ENCODE assay signal across 1 cellular context in the genomic region with DNA sequence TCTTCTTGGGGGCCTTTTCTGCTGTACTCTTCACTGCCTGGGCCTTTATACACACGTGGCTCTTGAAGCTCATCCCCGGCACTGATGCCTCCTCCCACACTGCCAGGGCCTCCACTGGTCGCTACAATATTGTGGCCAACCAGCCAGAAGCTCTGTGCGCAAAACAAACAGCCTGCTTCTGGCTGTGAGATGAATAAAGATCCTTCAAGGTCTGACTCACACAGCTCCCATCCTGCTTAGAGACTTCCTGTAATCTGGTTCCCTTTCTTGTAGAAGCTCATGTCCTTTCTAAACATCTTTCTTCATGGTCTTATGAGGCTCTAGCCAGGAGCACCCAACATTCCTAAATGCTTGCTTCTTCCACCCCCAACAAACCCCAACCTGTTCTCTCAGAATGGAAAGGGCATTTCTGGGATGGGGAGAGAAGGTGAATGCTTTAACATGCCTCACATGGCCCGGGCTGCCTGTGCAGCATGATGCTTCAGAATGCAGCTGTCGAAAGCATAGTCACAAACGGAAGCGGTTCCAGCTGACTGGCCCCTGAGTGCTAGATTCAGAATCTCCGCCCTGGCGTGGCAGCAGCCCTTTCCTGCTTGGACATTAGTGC.
TF ChIP-seq lines count a peak whose summit lies in the region.

No MANE protein-coding gene starts in this region.

TF ChIP-seq in GM12878, 131 proteins besides CTCF, POLR2A, EP300 and RAD21 (continued from another document and continues in another):
- TF ChIP-seq, protein P1, sequence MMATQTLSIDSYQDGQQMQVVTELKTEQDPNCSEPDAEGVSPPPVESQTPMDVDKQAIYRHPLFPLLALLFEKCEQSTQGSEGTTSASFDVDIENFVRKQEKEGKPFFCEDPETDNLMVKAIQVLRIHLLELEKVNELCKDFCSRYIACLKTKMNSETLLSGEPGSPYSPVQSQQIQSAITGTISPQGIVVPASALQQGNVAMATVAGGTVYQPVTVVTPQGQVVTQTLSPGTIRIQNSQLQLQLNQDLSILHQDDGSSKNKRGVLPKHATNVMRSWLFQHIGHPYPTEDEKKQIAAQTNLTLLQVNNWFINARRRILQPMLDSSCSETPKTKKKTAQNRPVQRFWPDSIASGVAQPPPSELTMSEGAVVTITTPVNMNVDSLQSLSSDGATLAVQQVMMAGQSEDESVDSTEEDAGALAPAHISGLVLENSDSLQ (IDR thresholded peaks at IDR 0.05) = peak; percentile 53; the same call in 1 of the 2 replicates
- TF ChIP-seq, protein P2, sequence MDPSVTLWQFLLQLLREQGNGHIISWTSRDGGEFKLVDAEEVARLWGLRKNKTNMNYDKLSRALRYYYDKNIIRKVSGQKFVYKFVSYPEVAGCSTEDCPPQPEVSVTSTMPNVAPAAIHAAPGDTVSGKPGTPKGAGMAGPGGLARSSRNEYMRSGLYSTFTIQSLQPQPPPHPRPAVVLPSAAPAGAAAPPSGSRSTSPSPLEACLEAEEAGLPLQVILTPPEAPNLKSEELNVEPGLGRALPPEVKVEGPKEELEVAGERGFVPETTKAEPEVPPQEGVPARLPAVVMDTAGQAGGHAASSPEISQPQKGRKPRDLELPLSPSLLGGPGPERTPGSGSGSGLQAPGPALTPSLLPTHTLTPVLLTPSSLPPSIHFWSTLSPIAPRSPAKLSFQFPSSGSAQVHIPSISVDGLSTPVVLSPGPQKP (IDR thresholded peaks at IDR 0.05; ENCODE audit: low read depth, low read length) = no peak
- TF ChIP-seq HDGF (IDR thresholded peaks at IDR 0.05) (peak; percentile 88), CBFB (IDR thresholded peaks at IDR 0.05; ENCODE audit: low read depth) (peak; percentile 71), ZNF622 (IDR thresholded peaks at IDR 0.05) (no peak), MYC (IDR thresholded peaks at IDR 0.05; ENCODE audit: insufficient read depth, insufficient read length, insufficient replicate concordance, low read length, severe bottlenecking) (peak; percentile 65), LARP7 (IDR thresholded peaks at IDR 0.05) (0 out of 2 replicates have a peak, but pooled peaks have one; percentile 27), PAX5 (IDR thresholded peaks at IDR 0.05; ENCODE audit: borderline replicate concordance, low read depth, low read length) (peak; percentile 99), SPI1 (IDR thresholded peaks at IDR 0.05; ENCODE audit: borderline replicate concordance, insufficient read depth, low read depth, low read length) (peak; percentile 50; the same call in 1 of the 2 replicates), DPF2 (IDR thresholded peaks at IDR 0.05) (0 out of 2 replicates have a peak, but pooled peaks have one; percentile 61), NRF1 (conservative IDR thresholded peaks at IDR 0.05; ENCODE audit: low read depth, low read length) (no peak), MXI1 (IDR thresholded peaks at IDR 0.05; ENCODE audit: low read depth, low read length) (peak; percentile 65), EZH2 (IDR thresholded peaks at IDR 0.05; ENCODE audit: borderline replicate concordance, control insufficient read depth, low read depth, low read length) (no peak), TAF1 (IDR thresholded peaks at IDR 0.05; ENCODE audit: borderline replicate concordance, low read depth, low read length) (peak; percentile 82; the same call in 1 of the 2 replicates), NR2C1 (IDR thresholded peaks at IDR 0.05) (no peak), GABPA (IDR thresholded peaks at IDR 0.05; ENCODE audit: low read depth) (0 out of 2 replicates have a peak, but pooled peaks have one; percentile 61), ZNF274 (IDR thresholded peaks at IDR 0.05; ENCODE audit: insufficient read depth, insufficient read length) (no peak), BMI1 (IDR thresholded peaks at IDR 0.05; ENCODE audit: borderline replicate concordance) (0 out of 2 replicates have a peak, but pooled peaks have one; percentile 33), RFX5 (IDR thresholded peaks at IDR 0.05; ENCODE audit: low read depth, low read length) (no peak), TCF12 (IDR thresholded peaks at IDR 0.05; ENCODE audit: low read depth, low read length) (peak; percentile 93), TCF3 (IDR thresholded peaks at IDR 0.05; ENCODE audit: borderline replicate concordance, insufficient read depth, low read depth, low read length) (peak; percentile 86), SMARCA5 (IDR thresholded peaks at IDR 0.05) (no peak), FOXM1 (IDR thresholded peaks at IDR 0.05; ENCODE audit: low read depth, low read length) (peak; percentile 46; the same call in 1 of the 2 replicates), CREB1 (IDR thresholded peaks at IDR 0.05; ENCODE audit: low read depth) (peak; percentile 52; the same call in 1 of the 2 replicates), CREM (IDR thresholded peaks at IDR 0.05; ENCODE audit: low read depth) (peak; percentile 69), YBX1 (IDR thresholded peaks at IDR 0.05) (no peak), RCOR1 (conservative IDR thresholded peaks at IDR 0.05; ENCODE audit: low read depth, low read length) (peak; percentile 61; the same call in 1 of the 2 replicates), MTA3 (IDR thresholded peaks at IDR 0.05; ENCODE audit: borderline replicate concordance, low read length) (peak; percentile 75), HDAC6 (IDR thresholded peaks at IDR 0.05; ENCODE audit: unreplicated experiment) (no peak), KAT2A (conservative IDR thresholded peaks at IDR 0.05; ENCODE audit: control insufficient read depth, low read depth, low read length) (no peak), POU2F2 (IDR thresholded peaks at IDR 0.05; ENCODE audit: borderline replicate concordance, low read depth, low read length) (peak; percentile 54; the same call in 1 of the 3 replicates), SIN3A (IDR thresholded peaks at IDR 0.05; ENCODE audit: low read depth, low read length) (no peak), NFIC (IDR thresholded peaks at IDR 0.05; ENCODE audit: low read depth, low read length) (peak; percentile 80; the same call in 1 of the 2 replicates), KLF5 (IDR thresholded peaks at IDR 0.05; ENCODE audit: partially characterized antibody) (no peak), TCF7 (IDR thresholded peaks at IDR 0.05; ENCODE audit: borderline replicate concordance) (no peak)
- TF ChIP-seq, protein P3, sequence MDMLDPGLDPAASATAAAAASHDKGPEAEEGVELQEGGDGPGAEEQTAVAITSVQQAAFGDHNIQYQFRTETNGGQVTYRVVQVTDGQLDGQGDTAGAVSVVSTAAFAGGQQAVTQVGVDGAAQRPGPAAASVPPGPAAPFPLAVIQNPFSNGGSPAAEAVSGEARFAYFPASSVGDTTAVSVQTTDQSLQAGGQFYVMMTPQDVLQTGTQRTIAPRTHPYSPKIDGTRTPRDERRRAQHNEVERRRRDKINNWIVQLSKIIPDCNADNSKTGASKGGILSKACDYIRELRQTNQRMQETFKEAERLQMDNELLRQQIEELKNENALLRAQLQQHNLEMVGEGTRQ (IDR thresholded peaks at IDR 0.05; ENCODE audit: borderline replicate concordance, low read depth, low read length) = no peak; the same call in 1 of the 2 replicates
- TF ChIP-seq, protein P4, sequence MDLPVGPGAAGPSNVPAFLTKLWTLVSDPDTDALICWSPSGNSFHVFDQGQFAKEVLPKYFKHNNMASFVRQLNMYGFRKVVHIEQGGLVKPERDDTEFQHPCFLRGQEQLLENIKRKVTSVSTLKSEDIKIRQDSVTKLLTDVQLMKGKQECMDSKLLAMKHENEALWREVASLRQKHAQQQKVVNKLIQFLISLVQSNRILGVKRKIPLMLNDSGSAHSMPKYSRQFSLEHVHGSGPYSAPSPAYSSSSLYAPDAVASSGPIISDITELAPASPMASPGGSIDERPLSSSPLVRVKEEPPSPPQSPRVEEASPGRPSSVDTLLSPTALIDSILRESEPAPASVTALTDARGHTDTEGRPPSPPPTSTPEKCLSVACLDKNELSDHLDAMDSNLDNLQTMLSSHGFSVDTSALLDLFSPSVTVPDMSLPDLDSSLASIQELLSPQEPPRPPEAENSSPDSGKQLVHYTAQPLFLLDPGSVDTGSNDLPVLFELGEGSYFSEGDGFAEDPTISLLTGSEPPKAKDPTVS (IDR thresholded peaks at IDR 0.05; ENCODE audit: low read depth, low read length) = no peak
- TF ChIP-seq, protein P5, sequence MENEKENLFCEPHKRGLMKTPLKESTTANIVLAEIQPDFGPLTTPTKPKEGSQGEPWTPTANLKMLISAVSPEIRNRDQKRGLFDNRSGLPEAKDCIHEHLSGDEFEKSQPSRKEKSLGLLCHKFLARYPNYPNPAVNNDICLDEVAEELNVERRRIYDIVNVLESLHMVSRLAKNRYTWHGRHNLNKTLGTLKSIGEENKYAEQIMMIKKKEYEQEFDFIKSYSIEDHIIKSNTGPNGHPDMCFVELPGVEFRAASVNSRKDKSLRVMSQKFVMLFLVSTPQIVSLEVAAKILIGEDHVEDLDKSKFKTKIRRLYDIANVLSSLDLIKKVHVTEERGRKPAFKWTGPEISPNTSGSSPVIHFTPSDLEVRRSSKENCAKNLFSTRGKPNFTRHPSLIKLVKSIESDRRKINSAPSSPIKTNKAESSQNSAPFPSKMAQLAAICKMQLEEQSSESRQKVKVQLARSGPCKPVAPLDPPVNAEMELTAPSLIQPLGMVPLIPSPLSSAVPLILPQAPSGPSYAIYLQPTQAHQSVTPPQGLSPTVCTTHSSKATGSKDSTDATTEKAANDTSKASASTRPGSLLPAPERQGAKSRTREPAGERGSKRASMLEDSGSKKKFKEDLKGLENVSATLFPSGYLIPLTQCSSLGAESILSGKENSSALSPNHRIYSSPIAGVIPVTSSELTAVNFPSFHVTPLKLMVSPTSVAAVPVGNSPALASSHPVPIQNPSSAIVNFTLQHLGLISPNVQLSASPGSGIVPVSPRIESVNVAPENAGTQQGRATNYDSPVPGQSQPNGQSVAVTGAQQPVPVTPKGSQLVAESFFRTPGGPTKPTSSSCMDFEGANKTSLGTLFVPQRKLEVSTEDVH (IDR thresholded peaks at IDR 0.05; ENCODE audit: low read depth, partially characterized antibody) = no peak
- TF ChIP-seq, protein P6, sequence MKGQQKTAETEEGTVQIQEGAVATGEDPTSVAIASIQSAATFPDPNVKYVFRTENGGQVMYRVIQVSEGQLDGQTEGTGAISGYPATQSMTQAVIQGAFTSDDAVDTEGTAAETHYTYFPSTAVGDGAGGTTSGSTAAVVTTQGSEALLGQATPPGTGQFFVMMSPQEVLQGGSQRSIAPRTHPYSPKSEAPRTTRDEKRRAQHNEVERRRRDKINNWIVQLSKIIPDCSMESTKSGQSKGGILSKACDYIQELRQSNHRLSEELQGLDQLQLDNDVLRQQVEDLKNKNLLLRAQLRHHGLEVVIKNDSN (IDR thresholded peaks at IDR 0.05; ENCODE audit: borderline replicate concordance, extremely low read length, insufficient read depth, low read depth, low read length) = no peak
- TF ChIP-seq, protein P7, sequence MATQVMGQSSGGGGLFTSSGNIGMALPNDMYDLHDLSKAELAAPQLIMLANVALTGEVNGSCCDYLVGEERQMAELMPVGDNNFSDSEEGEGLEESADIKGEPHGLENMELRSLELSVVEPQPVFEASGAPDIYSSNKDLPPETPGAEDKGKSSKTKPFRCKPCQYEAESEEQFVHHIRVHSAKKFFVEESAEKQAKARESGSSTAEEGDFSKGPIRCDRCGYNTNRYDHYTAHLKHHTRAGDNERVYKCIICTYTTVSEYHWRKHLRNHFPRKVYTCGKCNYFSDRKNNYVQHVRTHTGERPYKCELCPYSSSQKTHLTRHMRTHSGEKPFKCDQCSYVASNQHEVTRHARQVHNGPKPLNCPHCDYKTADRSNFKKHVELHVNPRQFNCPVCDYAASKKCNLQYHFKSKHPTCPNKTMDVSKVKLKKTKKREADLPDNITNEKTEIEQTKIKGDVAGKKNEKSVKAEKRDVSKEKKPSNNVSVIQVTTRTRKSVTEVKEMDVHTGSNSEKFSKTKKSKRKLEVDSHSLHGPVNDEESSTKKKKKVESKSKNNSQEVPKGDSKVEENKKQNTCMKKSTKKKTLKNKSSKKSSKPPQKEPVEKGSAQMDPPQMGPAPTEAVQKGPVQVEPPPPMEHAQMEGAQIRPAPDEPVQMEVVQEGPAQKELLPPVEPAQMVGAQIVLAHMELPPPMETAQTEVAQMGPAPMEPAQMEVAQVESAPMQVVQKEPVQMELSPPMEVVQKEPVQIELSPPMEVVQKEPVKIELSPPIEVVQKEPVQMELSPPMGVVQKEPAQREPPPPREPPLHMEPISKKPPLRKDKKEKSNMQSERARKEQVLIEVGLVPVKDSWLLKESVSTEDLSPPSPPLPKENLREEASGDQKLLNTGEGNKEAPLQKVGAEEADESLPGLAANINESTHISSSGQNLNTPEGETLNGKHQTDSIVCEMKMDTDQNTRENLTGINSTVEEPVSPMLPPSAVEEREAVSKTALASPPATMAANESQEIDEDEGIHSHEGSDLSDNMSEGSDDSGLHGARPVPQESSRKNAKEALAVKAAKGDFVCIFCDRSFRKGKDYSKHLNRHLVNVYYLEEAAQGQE (IDR thresholded peaks at IDR 0.05; ENCODE audit: low read depth, low read length) = no peak
- TF ChIP-seq, protein P8, sequence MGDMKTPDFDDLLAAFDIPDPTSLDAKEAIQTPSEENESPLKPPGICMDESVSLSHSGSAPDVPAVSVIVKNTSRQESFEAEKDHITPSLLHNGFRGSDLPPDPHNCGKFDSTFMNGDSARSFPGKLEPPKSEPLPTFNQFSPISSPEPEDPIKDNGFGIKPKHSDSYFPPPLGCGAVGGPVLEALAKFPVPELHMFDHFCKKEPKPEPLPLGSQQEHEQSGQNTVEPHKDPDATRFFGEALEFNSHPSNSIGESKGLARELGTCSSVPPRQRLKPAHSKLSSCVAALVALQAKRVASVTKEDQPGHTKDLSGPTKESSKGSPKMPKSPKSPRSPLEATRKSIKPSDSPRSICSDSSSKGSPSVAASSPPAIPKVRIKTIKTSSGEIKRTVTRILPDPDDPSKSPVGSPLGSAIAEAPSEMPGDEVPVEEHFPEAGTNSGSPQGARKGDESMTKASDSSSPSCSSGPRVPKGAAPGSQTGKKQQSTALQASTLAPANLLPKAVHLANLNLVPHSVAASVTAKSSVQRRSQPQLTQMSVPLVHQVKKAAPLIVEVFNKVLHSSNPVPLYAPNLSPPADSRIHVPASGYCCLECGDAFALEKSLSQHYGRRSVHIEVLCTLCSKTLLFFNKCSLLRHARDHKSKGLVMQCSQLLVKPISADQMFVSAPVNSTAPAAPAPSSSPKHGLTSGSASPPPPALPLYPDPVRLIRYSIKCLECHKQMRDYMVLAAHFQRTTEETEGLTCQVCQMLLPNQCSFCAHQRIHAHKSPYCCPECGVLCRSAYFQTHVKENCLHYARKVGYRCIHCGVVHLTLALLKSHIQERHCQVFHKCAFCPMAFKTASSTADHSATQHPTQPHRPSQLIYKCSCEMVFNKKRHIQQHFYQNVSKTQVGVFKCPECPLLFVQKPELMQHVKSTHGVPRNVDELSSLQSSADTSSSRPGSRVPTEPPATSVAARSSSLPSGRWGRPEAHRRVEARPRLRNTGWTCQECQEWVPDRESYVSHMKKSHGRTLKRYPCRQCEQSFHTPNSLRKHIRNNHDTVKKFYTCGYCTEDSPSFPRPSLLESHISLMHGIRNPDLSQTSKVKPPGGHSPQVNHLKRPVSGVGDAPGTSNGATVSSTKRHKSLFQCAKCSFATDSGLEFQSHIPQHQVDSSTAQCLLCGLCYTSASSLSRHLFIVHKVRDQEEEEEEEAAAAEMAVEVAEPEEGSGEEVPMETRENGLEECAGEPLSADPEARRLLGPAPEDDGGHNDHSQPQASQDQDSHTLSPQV (IDR thresholded peaks at IDR 0.05) = peak; percentile 74; the same call in 1 of the 2 replicates
